21 cellular contexts compared by ENCODE assay signal in genomic region chr10:5469353-5470061, GRCh38. TPM values are rescaled to one million over a fixed set of nuclear protein-coding genes. Genes with fewer than 3 reads are reported as not detected.
"Had no signal": no experiment of that assay in that cellular context is flagged by ENCODE, and none has a peak within 500 bp of the region (broad histone marks: within the 10 kb centered on the region; RNA-seq: fewer than 3 reads in every experiment).

No MANE protein-coding gene starts in this region.

- H3K4me1 Mint-ChIP-seq: activated CD4-positive, alpha-beta T cell treated with anti-CD3 and anti-CD28 coated beads, Interleukin-2, amount 10 ng/mL, durations not matched to agents 24 days and 14 days had no signal

- H3K27ac Mint-ChIP-seq: activated CD4-positive, alpha-beta T cell treated with anti-CD3 and anti-CD28 coated beads, Interleukin-2, amount 10 ng/mL, durations not matched to agents 24 days and 14 days; activated CD8-positive, alpha-beta T cell treated with anti-CD3 and anti-CD28 coated beads for 36 hours; activated naive CD4-positive, alpha-beta T cell treated with anti-CD3 and anti-CD28 coated beads for 36 hours; activated T-helper 17 cell treated with anti-CD3 and anti-CD28 coated beads, Interleukin-2, amount 50 U/mL, for 72 hours; stimulated activated naive CD8-positive, alpha-beta T cell treated with anti-CD3 and anti-CD28 coated beads, Interleukin-15, Interleukin-2, amounts not matched to agents 100 ng/mL and 50 ng/mL, for 24 hours; T-helper 1 cell treated with Interleukin-12 subunit alpha and Interleukin-12 subunit beta and Interleukin-4 antibody, amounts not matched to agents 30 μg/mL and 1 μg/mL, for 36 hours; type B pancreatic cell had no signal

- H3K27me3 Mint-ChIP-seq: activated CD4-positive, alpha-beta T cell treated with anti-CD3 and anti-CD28 coated beads, Interleukin-2, amount 10 ng/mL, durations not matched to agents 24 days and 14 days; activated CD8-positive, alpha-beta T cell treated with anti-CD3 and anti-CD28 coated beads for 36 hours; brain; stimulated activated naive CD8-positive, alpha-beta T cell treated with anti-CD3 and anti-CD28 coated beads, Interleukin-15, Interleukin-2, amounts not matched to agents 100 ng/mL and 50 ng/mL, for 24 hours; type B pancreatic cell had no signal

- H3K36me3 ChIP-seq: gastrocnemius medialis, heart right ventricle, lower lobe of right lung, ovary, right lobe of liver, spleen had no signal

- H3K9me3 Mint-ChIP-seq: activated CD4-positive, alpha-beta T cell treated with anti-CD3 and anti-CD28 coated beads, Interleukin-2, amount 10 ng/mL, durations not matched to agents 24 days and 14 days; activated CD8-positive, alpha-beta T cell treated with anti-CD3 and anti-CD28 coated beads for 36 hours; activated naive CD4-positive, alpha-beta T cell treated with anti-CD3 and anti-CD28 coated beads for 36 hours; activated T-helper 17 cell treated with anti-CD3 and anti-CD28 coated beads, Interleukin-2, amount 50 U/mL, for 72 hours; stimulated activated naive CD8-positive, alpha-beta T cell treated with anti-CD3 and anti-CD28 coated beads, Interleukin-15, Interleukin-2, amounts not matched to agents 100 ng/mL and 50 ng/mL, for 24 hours; T-helper 1 cell treated with Interleukin-12 subunit alpha and Interleukin-12 subunit beta and Interleukin-4 antibody, amounts not matched to agents 30 μg/mL and 1 μg/mL, for 36 hours had no signal

- H3K4me1 ChIP-seq: gastrocnemius medialis, heart right ventricle, spleen had no signal

- DNase-seq: activated CD4-positive, alpha-beta T cell treated with anti-CD3 and anti-CD28 coated beads, Interleukin-2, amount 10 ng/mL, durations not matched to agents 24 days and 14 days; activated CD8-positive, alpha-beta T cell treated with anti-CD3 and anti-CD28 coated beads for 36 hours; activated naive CD4-positive, alpha-beta T cell treated with anti-CD3 and anti-CD28 coated beads for 36 hours; activated T-cell treated with anti-CD3 and anti-CD28 coated beads, Interleukin-2, amount 50 U/mL, for 1 hour; central memory CD4-positive, alpha-beta T cell; erythroblast; gastrocnemius medialis; heart right ventricle; left colon; lower lobe of right lung; ovary; right lobe of liver; spleen had no signal

- H3K27me3 ChIP-seq: gastrocnemius medialis, heart right ventricle, ovary, right lobe of liver, spleen had no signal

- H3K9me3 ChIP-seq: gastrocnemius medialis, lower lobe of right lung, right lobe of liver had no signal

- H3K4me3 ChIP-seq: gastrocnemius medialis, heart right ventricle, lower lobe of right lung, ovary, right lobe of liver, spleen had no signal

- H3K36me3 Mint-ChIP-seq: brain, type B pancreatic cell had no signal

- H3K4me3 Mint-ChIP-seq: activated CD4-positive, alpha-beta T cell treated with anti-CD3 and anti-CD28 coated beads, Interleukin-2, amount 10 ng/mL, durations not matched to agents 24 days and 14 days; activated CD8-positive, alpha-beta T cell treated with anti-CD3 and anti-CD28 coated beads for 36 hours; activated naive CD4-positive, alpha-beta T cell treated with anti-CD3 and anti-CD28 coated beads for 36 hours; activated T-helper 17 cell treated with anti-CD3 and anti-CD28 coated beads, Interleukin-2, amount 50 U/mL, for 72 hours; brain; stimulated activated naive CD8-positive, alpha-beta T cell treated with anti-CD3 and anti-CD28 coated beads, Interleukin-15, Interleukin-2, amounts not matched to agents 100 ng/mL and 50 ng/mL, for 24 hours; T-helper 1 cell treated with Interleukin-12 subunit alpha and Interleukin-12 subunit beta and Interleukin-4 antibody, amounts not matched to agents 30 μg/mL and 1 μg/mL, for 36 hours; type B pancreatic cell had no signal

- H3K27ac ChIP-seq: gastrocnemius medialis, heart right ventricle, lower lobe of right lung, ovary, right lobe of liver, spleen had no signal

RNA-seq across cellular contexts. Expression of gene CALML5, which starts 29.9 kb away (rescaled TPM):
- total RNA-seq: activated CD4-positive, alpha-beta T cell treated with anti-CD3 and anti-CD28 coated beads, Interleukin-2, amount 10 ng/mL, durations not matched to agents 24 days and 14 days; activated CD8-positive, alpha-beta T cell treated with anti-CD3 and anti-CD28 coated beads for 36 hours; activated naive CD4-positive, alpha-beta T cell treated with anti-CD3 and anti-CD28 coated beads for 36 hours; activated T-helper 17 cell treated with anti-CD3 and anti-CD28 coated beads, Interleukin-2, amount 50 U/mL, for 72 hours; gastrocnemius medialis; heart right ventricle; left colon; lower lobe of right lung; pulmonary artery endothelial cell; right lobe of liver; spleen; temporal lobe had no signal
- polyA plus RNA-seq: heart right ventricle, neural cell, ovary had no signal

RNA-seq across cellular contexts. Expression of gene CALML3, which starts 55.3 kb away (rescaled TPM):
- total RNA-seq: activated CD4-positive, alpha-beta T cell treated with anti-CD3 and anti-CD28 coated beads, Interleukin-2, amount 10 ng/mL, durations not matched to agents 24 days and 14 days; activated CD8-positive, alpha-beta T cell treated with anti-CD3 and anti-CD28 coated beads for 36 hours; activated naive CD4-positive, alpha-beta T cell treated with anti-CD3 and anti-CD28 coated beads for 36 hours; activated T-helper 17 cell treated with anti-CD3 and anti-CD28 coated beads, Interleukin-2, amount 50 U/mL, for 72 hours; gastrocnemius medialis; heart right ventricle; lower lobe of right lung; pulmonary artery endothelial cell; spleen; temporal lobe had no signal
- polyA plus RNA-seq: neural cell had no signal
